34 cellular contexts compared by ENCODE assay signal in the genomic region with DNA sequence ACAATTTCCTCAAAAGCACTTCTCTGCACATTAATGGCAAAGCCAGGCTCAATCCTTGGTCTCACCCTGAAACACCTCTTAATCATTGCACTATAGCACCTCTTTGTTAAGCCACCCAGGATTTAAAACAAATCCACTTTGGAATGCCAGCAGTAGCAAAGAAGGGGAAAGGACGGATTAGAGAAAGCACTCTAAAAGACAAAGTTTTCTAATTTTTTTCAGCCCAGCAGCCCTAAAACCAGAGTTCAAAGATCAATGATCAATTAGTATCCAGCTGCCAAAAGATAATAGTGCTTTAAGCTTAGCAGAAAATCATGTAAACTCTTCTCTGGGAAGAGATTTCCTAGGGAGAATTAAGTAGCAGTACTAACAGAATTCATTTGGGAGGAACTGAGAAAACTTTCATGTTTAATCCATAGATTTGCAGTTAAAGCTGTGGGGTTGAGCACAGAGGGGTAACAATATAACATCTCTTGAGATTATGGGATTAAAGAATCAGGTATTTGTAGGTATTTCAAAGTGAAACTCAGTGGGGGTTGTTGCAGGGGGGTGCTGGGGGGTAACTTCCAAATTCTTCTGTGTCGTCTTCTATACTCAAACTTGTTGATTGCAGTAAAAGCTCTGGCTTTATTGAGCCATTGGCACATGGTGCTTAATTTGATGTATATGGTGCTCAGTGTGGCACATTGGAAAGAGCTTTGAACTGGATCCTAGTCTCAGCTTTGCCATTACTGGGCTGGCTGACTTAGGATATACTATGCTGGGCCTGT.
"Had no signal": no experiment of that assay in that cellular context is flagged by ENCODE, and none has a peak within 500 bp of the region (broad histone marks: within the 10 kb centered on the region; RNA-seq: fewer than 3 reads in every experiment).

No MANE protein-coding gene starts in this region.

- H3K4me1 Mint-ChIP-seq: activated B cell treated with CpG ODN at 0.5 μM for 24 hours; activated CD4-positive, alpha-beta memory T cell treated with anti-CD3 and anti-CD28 coated beads, Interleukin-2, amount 10 ng/mL, durations not matched to agents 7 days and 5 days; activated CD8-positive, alpha-beta memory T cell treated with anti-CD3 and anti-CD28 coated beads, Interleukin-2, amount 10 ng/mL, durations not matched to agents 7 days and 5 days; activated naive CD4-positive, alpha-beta T cell treated with anti-CD3 and anti-CD28 coated beads, Interleukin-2, amount 10 ng/mL, durations not matched to agents 7 days and 5 days; activated naive CD8-positive, alpha-beta T cell treated with anti-CD3 and anti-CD28 coated beads, Interleukin-2, amount 50 U/mL, for 24 hours; brain had no signal

- H3K9ac ChIP-seq: KMS-11, SK-N-SH had no signal

- H3K9me3 ChIP-seq: SK-N-SH had no signal

- H3K4me2 ChIP-seq: KMS-11, SK-N-SH had no signal

- H3K27ac ChIP-seq: KMS-11, SJSA1 had no signal

- H3K36me3 Mint-ChIP-seq: activated CD8-positive, alpha-beta memory T cell treated with anti-CD3 and anti-CD28 coated beads, Interleukin-2, amount 10 ng/mL, durations not matched to agents 7 days and 5 days; activated naive CD4-positive, alpha-beta T cell treated with anti-CD3 and anti-CD28 coated beads, Interleukin-2, amount 10 ng/mL, durations not matched to agents 7 days and 5 days; brain had no signal

- H3K9me3 Mint-ChIP-seq: activated CD4-positive, alpha-beta memory T cell treated with anti-CD3 and anti-CD28 coated beads, Interleukin-2, amount 10 ng/mL, durations not matched to agents 7 days and 5 days; activated naive CD4-positive, alpha-beta T cell treated with anti-CD3 and anti-CD28 coated beads, Interleukin-2, amount 10 ng/mL, durations not matched to agents 7 days and 5 days; activated naive CD8-positive, alpha-beta T cell treated with anti-CD3 and anti-CD28 coated beads, Interleukin-2, amount 50 U/mL, for 24 hours had no signal

- H3K27ac Mint-ChIP-seq: activated B cell treated with CpG ODN at 0.5 μM for 24 hours; activated CD4-positive, alpha-beta memory T cell treated with anti-CD3 and anti-CD28 coated beads, Interleukin-2, amount 10 ng/mL, durations not matched to agents 7 days and 5 days; activated CD8-positive, alpha-beta memory T cell treated with anti-CD3 and anti-CD28 coated beads, Interleukin-2, amount 10 ng/mL, durations not matched to agents 7 days and 5 days; activated naive CD4-positive, alpha-beta T cell treated with anti-CD3 and anti-CD28 coated beads, Interleukin-2, amount 10 ng/mL, durations not matched to agents 7 days and 5 days; activated naive CD8-positive, alpha-beta T cell; activated naive CD8-positive, alpha-beta T cell treated with anti-CD3 and anti-CD28 coated beads, Interleukin-2, amount 50 U/mL, for 24 hours; brain; T-helper 1 cell treated with Interleukin-12 subunit alpha and Interleukin-12 subunit beta and Interleukin-4 antibody, amounts not matched to agents 30 μg/mL and 1 μg/mL, for 36 hours; T-helper 2 cell treated with Interferon-gamma antibody and Interleukin-4, amounts not matched to agents 5 μg/mL and 100 μg/mL, for 36 hours had no signal

- H3K4me3 Mint-ChIP-seq: activated B cell treated with CpG ODN at 0.5 μM for 24 hours; activated CD4-positive, alpha-beta memory T cell treated with anti-CD3 and anti-CD28 coated beads, Interleukin-2, amount 10 ng/mL, durations not matched to agents 7 days and 5 days; activated CD8-positive, alpha-beta memory T cell treated with anti-CD3 and anti-CD28 coated beads, Interleukin-2, amount 10 ng/mL, durations not matched to agents 7 days and 5 days; activated naive CD4-positive, alpha-beta T cell treated with anti-CD3 and anti-CD28 coated beads, Interleukin-2, amount 10 ng/mL, durations not matched to agents 7 days and 5 days; activated naive CD8-positive, alpha-beta T cell; activated naive CD8-positive, alpha-beta T cell treated with anti-CD3 and anti-CD28 coated beads, Interleukin-2, amount 50 U/mL, for 24 hours; brain; T-helper 1 cell treated with Interleukin-12 subunit alpha and Interleukin-12 subunit beta and Interleukin-4 antibody, amounts not matched to agents 30 μg/mL and 1 μg/mL, for 36 hours; T-helper 2 cell treated with Interferon-gamma antibody and Interleukin-4, amounts not matched to agents 5 μg/mL and 100 μg/mL, for 36 hours had no signal

- H3K36me3 ChIP-seq: SJSA1 had no signal

- H3K4me3 ChIP-seq: SJSA1 had no signal

- H3K27me3 ChIP-seq: SJSA1 had no signal

- H3K4me1 ChIP-seq: SJSA1 had no signal

- H3K27me3 Mint-ChIP-seq: activated naive CD4-positive, alpha-beta T cell treated with anti-CD3 and anti-CD28 coated beads, Interleukin-2, amount 10 ng/mL, durations not matched to agents 7 days and 5 days; activated naive CD8-positive, alpha-beta T cell treated with anti-CD3 and anti-CD28 coated beads, Interleukin-2, amount 50 U/mL, for 24 hours; brain had no signal

- DNase-seq: activated B cell treated with CpG ODN at 0.5 μM for 24 hours; activated CD4-positive, alpha-beta memory T cell treated with anti-CD3 and anti-CD28 coated beads, Interleukin-2, amount 10 ng/mL, durations not matched to agents 7 days and 5 days; activated CD4-positive, alpha-beta T cell treated with anti-CD3 and anti-CD28 coated beads for 4 hours; activated CD4-positive, alpha-beta T cell treated with anti-CD3 and anti-CD28 coated beads, Interleukin-2, amount 50 U/mL, for 1 hour; activated CD4-positive, CD25-positive, alpha-beta regulatory T cell treated with anti-CD3 and anti-CD28 coated beads, Interleukin-2, amount 50 U/mL, for 72 hours; activated CD8-positive, alpha-beta memory T cell treated with anti-CD3 and anti-CD28 coated beads for 24 hours; activated CD8-positive, alpha-beta memory T cell treated with anti-CD3 and anti-CD28 coated beads, Interleukin-2, amount 10 ng/mL, durations not matched to agents 7 days and 5 days; activated CD8-positive, alpha-beta memory T cell treated with anti-CD3 and anti-CD28 coated beads, Interleukin-2, amount 50 U/mL, for 48 hours; activated effector memory CD4-positive, alpha-beta T cell treated with Interleukin-2 at 50 U/mL for 16 hours; activated naive CD4-positive, alpha-beta T cell treated with anti-CD3 and anti-CD28 coated beads, Interleukin-2, amount 10 ng/mL, durations not matched to agents 7 days and 5 days; activated naive CD8-positive, alpha-beta T cell treated with anti-CD3 and anti-CD28 coated beads, Interleukin-2, amount 50 U/mL, for 24 hours; activated T-cell treated with anti-CD3 and anti-CD28 coated beads, Interleukin-2, amount 50 U/mL, for 48 hours; anterior cingulate cortex; caudate nucleus; MM.1S; MV-4-11; NCI-H1092; NCI-H1436 treated with DMSO at 0.1 percent for 48 hours; NCI-H1694 treated with DMSO at 0.1 percent for 48 hours; NCI-H2029 treated with DMSO at 0.1 percent for 48 hours; NCI-H2107; NCI-H2171; NCI-H510A; NCI-H526; NCI-H748 treated with DMSO at 0.1 percent for 48 hours; RPMI8226; SHP77 treated with DMSO at 0.1 percent for 48 hours; SK-N-SH had no signal
